Comparison of ENCODE assay signal across 17 cellular contexts in genomic region chrX:111483140-111483539, GRCh38. TPM values are rescaled to one million over a fixed set of nuclear protein-coding genes. Genes with fewer than 3 reads are reported as not detected.
"Had no signal": no experiment of that assay in that cellular context is flagged by ENCODE, and none has a peak within 500 bp of the region (broad histone marks: within the 10 kb centered on the region; RNA-seq: fewer than 3 reads in every experiment).

No MANE protein-coding gene starts in this region.

- H3K4me1 Mint-ChIP-seq: naive B cell; stimulated activated naive B cell treated with anti-CD40 and anti-IgM and Interleukin-4, amounts not matched to agents 10 μg/mL and 1 μg/mL and 100 μg/mL, for 72 hours had no signal

- DNase-seq: activated CD4-positive, alpha-beta T cell treated with anti-CD3 and anti-CD28 coated beads for 1 hour; activated CD4-positive, alpha-beta T cell treated with anti-CD3 and anti-CD28 coated beads, Interleukin-2, amount 50 U/mL, for 4 hours; activated naive CD4-positive, alpha-beta T cell treated with anti-CD3 and anti-CD28 coated beads, Interleukin-2, amount 50 U/mL, for 16 hours; activated T-cell treated with anti-CD3 and anti-CD28 coated beads, Interleukin-2, amount 50 U/mL, for 1 hour; endodermal cell; erythroblast; heart right ventricle; left lung; mammary epithelial cell; naive B cell; stimulated activated CD4-positive, alpha-beta T cell treated with anti-CD3 and anti-CD28 coated beads, Interleukin-4, amount 100 ng/mL, for 1 hour; stimulated activated naive B cell treated with anti-CD40 and anti-IgM and Interleukin-4, amounts not matched to agents 10 μg/mL and 1 μg/mL and 100 μg/mL, for 72 hours; T1000 had no signal

- H3K27ac Mint-ChIP-seq: endodermal cell; naive B cell; stimulated activated naive B cell treated with anti-CD40 and anti-IgM and Interleukin-4, amounts not matched to agents 10 μg/mL and 1 μg/mL and 100 μg/mL, for 72 hours had no signal

- H3K36me3 Mint-ChIP-seq: naive B cell; stimulated activated naive B cell treated with anti-CD40 and anti-IgM and Interleukin-4, amounts not matched to agents 10 μg/mL and 1 μg/mL and 100 μg/mL, for 72 hours had no signal

- H3K27ac ChIP-seq: gastroesophageal sphincter, heart right ventricle, left lung, neutrophil, tibial nerve had no signal

- ATAC-seq: gastroesophageal sphincter; heart right ventricle; left lung; stimulated activated naive B cell treated with anti-CD40 and anti-IgM and Interleukin-4, amounts not matched to agents 10 μg/mL and 1 μg/mL and 100 μg/mL, for 72 hours had no signal

- H3K4me3 Mint-ChIP-seq: endodermal cell; naive B cell; stimulated activated naive B cell treated with anti-CD40 and anti-IgM and Interleukin-4, amounts not matched to agents 10 μg/mL and 1 μg/mL and 100 μg/mL, for 72 hours had no signal

- H3K27me3 Mint-ChIP-seq: stimulated activated naive B cell treated with anti-CD40 and anti-IgM and Interleukin-4, amounts not matched to agents 10 μg/mL and 1 μg/mL and 100 μg/mL, for 72 hours had no signal

RNA-seq across cellular contexts. Expression of gene SERTM2, which starts 28.3 kb away (rescaled TPM):
- polyA plus RNA-seq: adipose tissue, heart right ventricle, mammary epithelial cell had no signal
